In the genomic region with DNA sequence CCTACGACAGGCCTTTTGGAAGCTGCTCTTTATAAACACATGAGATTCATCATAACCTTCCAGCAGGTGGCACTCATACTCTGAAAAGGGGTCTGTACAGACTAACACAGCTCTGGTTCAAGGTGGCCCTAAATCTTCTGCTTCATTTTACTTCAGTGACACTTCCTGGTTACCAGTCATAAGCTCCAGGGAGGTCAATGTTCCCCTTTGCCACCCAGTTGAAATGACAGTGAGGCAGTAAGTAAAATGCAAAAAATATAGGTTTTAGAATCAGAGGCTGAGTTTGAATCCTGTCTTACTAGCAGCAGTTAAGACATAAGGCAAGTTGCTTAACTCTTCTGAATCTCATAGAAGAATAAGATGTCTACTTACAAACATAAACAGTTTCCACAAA, we compare ENCODE assay signal across 8 cellular contexts.
A peak's percentile ranks its signal among the peaks of the same experiment; 100 is the strongest.
DNase-seq lines count a peak whose midpoint lies in the region; FAIRE-seq lines count a peak whose summit lies in the region.

No MANE protein-coding gene starts in this region.

- H3K9ac ChIP-seq in Karpas-422 (ENCODE audit: low read length) (no peak overlapping the region), trophoblast cell (ENCODE audit: low read length) (no peak overlapping the region)

- H3K9me3 Mint-ChIP-seq in activated naive CD4-positive, alpha-beta T cell treated with anti-CD3 and anti-CD28 coated beads for 36 hours = no peaks in the 10 kb centered on the region

- no peaks in the 10 kb centered on the region for H3K36me3 ChIP-seq in Karpas-422 (ENCODE audit: insufficient read depth, low read length)
- H3K36me3 ChIP-seq in trophoblast cell (ENCODE audit: control insufficient read depth in 1 of 2, insufficient read depth in 2 of 2, low read length in 2 of 2) = no peaks in the 10 kb centered on the region

- no peak overlapping the region for H3K27ac Mint-ChIP-seq in activated naive CD4-positive, alpha-beta T cell treated with anti-CD3 and anti-CD28 coated beads for 36 hours

- no peaks in the 10 kb centered on the region for H3K79me2 ChIP-seq in Karpas-422 (ENCODE audit: low read length)
- no peaks in the 10 kb centered on the region for H3K79me2 ChIP-seq in trophoblast cell (ENCODE audit: control insufficient read depth, insufficient read depth, low read length, poor library complexity)

- no peak overlapping the region for H3K18ac ChIP-seq in trophoblast cell (ENCODE audit: low read length)

- no peak overlapping the region for H3K4me3 Mint-ChIP-seq in activated naive CD4-positive, alpha-beta T cell treated with anti-CD3 and anti-CD28 coated beads for 36 hours

- CTCF ChIA-PET in activated naive CD4-positive, alpha-beta T cell treated with anti-CD3 and anti-CD28 coated beads for 36 hours (lab: Charles Lee) = interaction anchor here (0.6 to 3.6 kb wide), 31 partner anchors 17 to 380 kb away, joined by 3 to 48 read pairs (median 4); a partner anchor contains a TSS

- no peaks in the 10 kb centered on the region for H3K9me2 ChIP-seq in Karpas-422 (replicated peaks; ENCODE audit: insufficient read depth, low read length)

- H3K4me3 ChIP-seq in Karpas-422 (ENCODE audit: low read length) (no peak overlapping the region), trophoblast cell (ENCODE audit: low read depth, low read length) (no peak overlapping the region)

- H4K12ac ChIP-seq in trophoblast cell (ENCODE audit: low read depth, low read length) = no peak overlapping the region

- H3K4me1 Mint-ChIP-seq in activated naive CD4-positive, alpha-beta T cell treated with anti-CD3 and anti-CD28 coated beads for 36 hours (ENCODE audit: low read depth) = peaks cover 10% of the 10 kb centered on the region

- no peak overlapping the region for H3K27ac ChIP-seq in Karpas-422 (ENCODE audit: low read length)
- H3K27ac ChIP-seq in trophoblast cell (ENCODE audit: low read depth, low read length) = no peak overlapping the region

- H3K9me3 ChIP-seq in Karpas-422 (ENCODE audit: low read length) (no peaks in the 10 kb centered on the region), trophoblast cell (ENCODE audit: insufficient read depth, low read depth, low read length) (no peaks in the 10 kb centered on the region)

- WGBS in trophoblast cell (ENCODE audit: extremely low coverage, insufficient coverage, insufficient read length) = no CpG with 5 or more reads among the region's 1 CpG

- H2BK120ac ChIP-seq in trophoblast cell (ENCODE audit: insufficient read depth, low read length, poor library complexity) = no peak overlapping the region

- 0 out of 2 replicates have a peak, but pooled peaks cover 4% of the 10 kb centered on the region for H4K20me1 ChIP-seq in Karpas-422 (ENCODE audit: insufficient read depth, low read depth, low read length)

- no peaks in the 10 kb centered on the region for H3K27me3 ChIP-seq in Karpas-422 (ENCODE audit: low read length)
- H3K27me3 ChIP-seq in trophoblast cell (ENCODE audit: insufficient read depth, low read length) = no peaks in the 10 kb centered on the region

- no peak overlapping the region for H3K4ac ChIP-seq in trophoblast cell (ENCODE audit: low read depth, low read length)

- no peak overlapping the region for H4K91ac ChIP-seq in trophoblast cell (ENCODE audit: low read depth, low read length)

- no peak overlapping the region for H2BK12ac ChIP-seq in trophoblast cell (ENCODE audit: low read length)

- peaks cover 3% of the 10 kb centered on the region for H3K4me1 ChIP-seq in Karpas-422 (ENCODE audit: low read length)
- H3K4me1 ChIP-seq in trophoblast cell (ENCODE audit: control insufficient read depth in 1 of 2, insufficient read depth in 2 of 2, low read length in 2 of 2) = no peaks in the 10 kb centered on the region

- H3K27me3 Mint-ChIP-seq in activated naive CD4-positive, alpha-beta T cell treated with anti-CD3 and anti-CD28 coated beads for 36 hours (ENCODE audit: low read depth) = no peaks in the 10 kb centered on the region

- intact Hi-C loops in activated naive CD4-positive, alpha-beta T cell treated with anti-CD3 and anti-CD28 coated beads for 36 hours (cut with micrococcal nuclease) = loop anchor here (1.0 to 2.0 kb wide), 9 partner anchors 133 to 528 kb away; a partner anchor contains a TSS

- H4K8ac ChIP-seq in trophoblast cell (ENCODE audit: low read depth, low read length) = no peak overlapping the region

- H3K79me1 ChIP-seq in trophoblast cell (ENCODE audit: low read length) = no peaks in the 10 kb centered on the region

- no peak overlapping the region for H2AK5ac ChIP-seq in trophoblast cell (ENCODE audit: low read length)

- H3K14ac ChIP-seq in trophoblast cell (ENCODE audit: low read length) = no peak overlapping the region

- no peak overlapping the region for H2AFZ ChIP-seq in Karpas-422 (ENCODE audit: low read length)
- no peak overlapping the region for H2AFZ ChIP-seq in trophoblast cell (ENCODE audit: insufficient read depth, low read length, poor library complexity)

- no peak overlapping the region for H2BK5ac ChIP-seq in trophoblast cell (ENCODE audit: low read depth, low read length, poor library complexity)

- no peak overlapping the region for H3K23ac ChIP-seq in trophoblast cell (ENCODE audit: low read length)

- H3K36me3 Mint-ChIP-seq in activated naive CD4-positive, alpha-beta T cell treated with anti-CD3 and anti-CD28 coated beads for 36 hours (ENCODE audit: low read depth) = no peaks in the 10 kb centered on the region

- DNase-seq in GM03348 (ENCODE audit: low spot score) = peak; percentile 75
- DNase-seq in H4 (ENCODE audit: low spot score) = peak; percentile 60
- peak; percentile 93 for DNase-seq in Karpas-422
- peak; percentile 71 for DNase-seq in RCC 7860 (ENCODE audit: low spot score)
- peak; percentile 83 for DNase-seq in activated naive CD4-positive, alpha-beta T cell treated with anti-CD3 and anti-CD28 coated beads for 36 hours
- peak; percentile 90 for DNase-seq in globus pallidus (ENCODE audit: low spot score)
- DNase-seq in trophoblast cell = peak; percentile 67 to 90
- no peak for DNase-seq in GOT3 (lab: John Stamatoyannopoulos, UW)

- FAIRE-seq in RCC 7860 (lab: Jason Lieb, UNC) = peak; percentile 67

- no peak overlapping the region for H3K4me2 ChIP-seq in Karpas-422 (ENCODE audit: low read depth, low read length, poor library complexity, severe bottlenecking)
- no peak overlapping the region for H3K4me2 ChIP-seq in trophoblast cell (ENCODE audit: low read length)
